ENCODE assay signal across 8 cellular contexts in genomic region chr17:29930399-29931010, GRCh38. TPM values are rescaled to one million over a fixed set of nuclear protein-coding genes. Genes with fewer than 3 reads are reported as not detected.
DNase-seq lines count a peak whose midpoint lies in the region; ATAC-seq and TF ChIP-seq lines count a peak whose summit lies in the region.

No MANE protein-coding gene starts in this region.

- DNase-seq in AG04449 (ENCODE audit: low read depth, low spot score) (no peak), SK-N-SH (no peak), putamen (ENCODE audit: low spot score) (peak; percentile 46), occipital lobe (lab: John Stamatoyannopoulos, UW) (no peak)
- DNase-seq in effector CD8-positive, alpha-beta T cell (lab: John Stamatoyannopoulos, UW) = no peak

- no peaks in the 10 kb centered on the region for H3K9me3 ChIP-seq in SK-N-SH
- no peaks in the 10 kb centered on the region for H3K9me3 ChIP-seq in gastroesophageal sphincter

- no peak for TF ChIP-seq RAD21 in SK-N-SH (IDR thresholded peaks at IDR 0.05; ENCODE audit: low read length)

- H3K27ac ChIP-seq in SK-N-SH (ENCODE audit: low read depth in 2 of 2, low read length in 1 of 2) = peak overlapping the region; percentile 80 to 83
- H3K27ac ChIP-seq in gastroesophageal sphincter = peak overlapping the region; percentile 82 to 96 (median 94)

- ATAC-seq in GM21529 (IDR thresholded peaks at IDR 0.05; ENCODE audit: unreplicated experiment) = peak; percentile 4
- ATAC-seq in gastroesophageal sphincter = peak; percentile 50
- ATAC-seq in GM18498 (IDR thresholded peaks at IDR 0.05; ENCODE audit: unreplicated experiment) = no peak

- H3K4me3 ChIP-seq in AG04449 (ENCODE audit: low read depth, low read length) (peak overlapping the region; percentile 97), SK-N-SH (ENCODE audit: low read depth in 2 of 2, low read length in 1 of 2) (peak overlapping the region; percentile 84 to 99), gastroesophageal sphincter (peak overlapping the region; percentile 88 to 94)

- WGBS in SK-N-SH (ENCODE audit: low lambda C conversion rate) = 3% methylated on average over 18 of the region's 20 CpGs
- WGBS in gastroesophageal sphincter (ENCODE audit: low coverage in 1 of 2), 2 donors = 0 to 1% methylated on average over 10 to 15 of the region's 20 CpGs

- peak overlapping the region; percentile 74 for H3K9ac ChIP-seq in SK-N-SH

- H2AFZ ChIP-seq in SK-N-SH (ENCODE audit: low read depth) = peak overlapping the region; percentile 98

- CTCF ChIA-PET in AG04449 (lab: Yijun Ruan, JAX) (interaction anchor here (0.7 to 11.8 kb wide), 83 partner anchors 10 to 673 kb away, joined by 3 to 470 read pairs (median 5); partner anchors contain the start of gene EFCAB5), SK-N-SH (lab: Yijun Ruan, JAX) (interaction anchor here (0.7 to 3.9 kb wide), 70 partner anchors 8 to 560 kb away, joined by 3 to 118 read pairs (median 5); partner anchors contain the start of gene EFCAB5)

- peaks cover 54% of the 10 kb centered on the region for H3K79me2 ChIP-seq in SK-N-SH (ENCODE audit: insufficient read depth)

- H3K4me1 ChIP-seq in SK-N-SH (ENCODE audit: control insufficient read depth in 1 of 2, insufficient read depth in 2 of 2, low read depth in 1 of 2, low read length in 1 of 2) (peaks cover 21 to 24% of the 10 kb centered on the region in 2 experiments; a peak in 3 of 4 replicates), gastroesophageal sphincter (peaks cover 2 to 35% (median 21%) of the 10 kb centered on the region in 3 donors)

- POLR2A ChIA-PET in AG04449 (lab: Yijun Ruan, JAX) (interaction anchor here (0.8 to 1.1 kb wide), 4 partner anchors 11 to 291 kb away, joined by 3 to 4 read pairs (median 4); no protein-coding TSS in a partner anchor), SK-N-SH (lab: Yijun Ruan, JAX) (interaction anchor here (0.6 to 1.5 kb wide), 4 partner anchors 11 to 291 kb away, joined by 4 to 5 read pairs (median 4); no protein-coding TSS in a partner anchor)

- no peaks in the 10 kb centered on the region for H4K20me1 ChIP-seq in SK-N-SH (ENCODE audit: insufficient read depth)

- TF ChIP-seq POLR2A in gastroesophageal sphincter (IDR thresholded peaks at IDR 0.05) = no peak

- TF ChIP-seq CTCF in AG04449 (IDR thresholded peaks at IDR 0.05; ENCODE audit: insufficient read depth, low read length, missing control alignments) = no peak
- no peak for TF ChIP-seq CTCF in SK-N-SH (IDR thresholded peaks at IDR 0.05)
- TF ChIP-seq CTCF in gastroesophageal sphincter (IDR thresholded peaks at IDR 0.05) = no peak

- H3K9me2 ChIP-seq in SK-N-SH = no peaks in the 10 kb centered on the region

- H3K36me3 ChIP-seq in SK-N-SH (replicated peaks in 1 of 2; ENCODE audit: control insufficient read depth in 1 of 2, insufficient read depth in 2 of 2, low read length in 1 of 2) (no peaks in the 10 kb centered on the region), gastroesophageal sphincter (no peaks in the 10 kb centered on the region)

- TF ChIP-seq EP300 in SK-N-SH (IDR thresholded peaks at IDR 0.05; ENCODE audit: borderline replicate concordance in 1 of 2, low read depth in 1 of 2, low read length in 1 of 2) (no peak), gastroesophageal sphincter (IDR thresholded peaks at IDR 0.05) (no peak)

- peaks cover 13% of the 10 kb centered on the region for H3F3A ChIP-seq in SK-N-SH (replicated peaks; ENCODE audit: insufficient read depth)

- H3K27me3 ChIP-seq in SK-N-SH (ENCODE audit: insufficient read depth) (no peaks in the 10 kb centered on the region), gastroesophageal sphincter (no peaks in the 10 kb centered on the region)

- peak overlapping the region; percentile 91 for H3K4me2 ChIP-seq in SK-N-SH

TF ChIP-seq in SK-N-SH, 30 proteins besides CTCF, POLR2A, EP300 and RAD21:
- TF ChIP-seq ZBTB33 (IDR thresholded peaks at IDR 0.05; ENCODE audit: borderline replicate concordance, low read depth) (no peak), PBX3 (IDR thresholded peaks at IDR 0.05) (no peak), POLR2AphosphoS5 (IDR thresholded peaks at IDR 0.05; ENCODE audit: low read depth, low read length) (no peak), REST (IDR thresholded peaks at IDR 0.05; ENCODE audit: low read depth, low read length) (no peak), YY1 (IDR thresholded peaks at IDR 0.05; ENCODE audit: low read depth) (no peak), FOXM1 (IDR thresholded peaks at IDR 0.05; ENCODE audit: low read depth) (no peak), SIN3A (IDR thresholded peaks at IDR 0.05; ENCODE audit: borderline replicate concordance, low read depth, low read length) (no peak), TCF12 (IDR thresholded peaks at IDR 0.05) (no peak; the same call in 1 of the 2 replicates), NFIC (IDR thresholded peaks at IDR 0.05; ENCODE audit: borderline replicate concordance) (no peak), RFX5 (IDR thresholded peaks at IDR 0.05; ENCODE audit: low read length) (no peak), NRF1 (IDR thresholded peaks at IDR 0.05; ENCODE audit: low read depth, low read length) (no peak), TAF1 (IDR thresholded peaks at IDR 0.05; ENCODE audit: borderline replicate concordance, low read depth, low read length) (no peak), JUND (IDR thresholded peaks at IDR 0.05) (no peak), SMC3 (IDR thresholded peaks at IDR 0.05; ENCODE audit: low read depth, low read length) (no peak)
TF ChIP-seq in SK-N-SH: peak in this region for 0.

RNA-seq across cellular contexts. Expression of gene SSH2, which starts 0.5 kb away (rescaled TPM):
- 8.8 and 10.9 TPM in 2 replicates for polyA plus RNA-seq in SK-N-SH (2012; rRNA removed)
- 8.1 and 8.8 TPM in 2 replicates for polyA plus RNA-seq in SK-N-SH (2012; cell fraction: cytosol; rRNA removed)
- polyA plus RNA-seq in SK-N-SH (2012; cell fraction: nucleus; rRNA removed) = 12.1 and 17.7 TPM in 2 replicates
- total RNA-seq in gastroesophageal sphincter (10 to 100 TPM; 16.0 to 39.7 (median 24.9) TPM), occipital lobe (19.8 TPM)

RNA-seq across cellular contexts. Expression of gene EFCAB5, which starts 10.9 kb away (rescaled TPM):
- polyA plus RNA-seq in SK-N-SH (2012; rRNA removed) = 0.05 TPM in 1 of 2 replicates, not detected in the other
- 0.01 and 0.03 TPM in 2 replicates for polyA plus RNA-seq in SK-N-SH (2012; cell fraction: cytosol; rRNA removed)
- polyA plus RNA-seq in SK-N-SH (2012; cell fraction: nucleus; rRNA removed) = 0.02 and 0.18 TPM in 2 replicates
- total RNA-seq in gastroesophageal sphincter (1 to 10 TPM in 1 of 4 donors, under 1 TPM in 1, not detected in 2; 0.27 to 2.8 TPM), occipital lobe (2.2 TPM)
